9 cellular contexts compared by ENCODE assay signal in genomic region chr7:99141334-99141733, GRCh38. TPM values are rescaled to one million over a fixed set of nuclear protein-coding genes. Genes with fewer than 3 reads are reported as not detected.
A peak's percentile ranks its signal among the peaks of the same experiment; 100 is the strongest.
DNase-seq lines count a peak whose midpoint lies in the region; ATAC-seq and TF ChIP-seq lines count a peak whose summit lies in the region.
"Had no signal": no experiment of that assay in that cellular context is flagged by ENCODE, and none has a peak within 500 bp of the region (broad histone marks: within the 10 kb centered on the region; RNA-seq: fewer than 3 reads in every experiment).

No MANE protein-coding gene starts in this region.

- H3K27me3 Mint-ChIP-seq in activated T-helper 2 cell treated with anti-CD3 and anti-CD28 coated beads, Interferon-gamma antibody, Interleukin-2, Interleukin-4, amounts not matched to agents 10 μg/mL and 5 μg/mL and 100 μg/mL, durations not matched to agents 14 hours and 24 hours and 36 hours (ENCODE audit: low read depth), result no peaks in the 10 kb centered on the region

- H3K27me3 ChIP-seq in iPS-18a (ENCODE audit: control insufficient read depth, insufficient read depth, low read length) (no peaks in the 10 kb centered on the region), spleen (replicated peaks in 1 of 7) (no peaks in the 10 kb centered on the region)

- ATAC-seq in HG03095 (IDR thresholded peaks at IDR 0.05; ENCODE audit: unreplicated experiment), result no peak

- H3K36me3 ChIP-seq in iPS-18a (ENCODE audit: control insufficient read depth, low read depth, low read length) (no peaks in the 10 kb centered on the region), spleen (no peaks in the 10 kb centered on the region)

- H3K9me3 ChIP-seq in iPS-18a (ENCODE audit: control insufficient read depth, low read depth, low read length) (no peaks in the 10 kb centered on the region), spleen (no peaks in the 10 kb centered on the region)

- DNase-seq in HT-29 (ENCODE audit: low spot score) (peak; percentile 18), spleen (no peak), NCI-H2171 (lab: John Stamatoyannopoulos, UW) (no peak), SKM-1 (lab: John Stamatoyannopoulos, UW; ENCODE audit: unreplicated experiment) (no peak), amygdala (lab: John Stamatoyannopoulos, UW) (no peak)
- no peak for DNase-seq in activated T-helper 2 cell treated with anti-CD3 and anti-CD28 coated beads, Interferon-gamma antibody, Interleukin-2, Interleukin-4, amounts not matched to agents 10 μg/mL and 5 μg/mL and 100 μg/mL, durations not matched to agents 14 hours and 24 hours and 36 hours (ENCODE audit: low spot score)
- DNase-seq: NCI-H1417 had no signal

- H3K9ac ChIP-seq in iPS-18a (ENCODE audit: low read length), result peak overlapping the region; percentile 36

- no peaks in the 10 kb centered on the region for H3K9me3 Mint-ChIP-seq in activated T-helper 2 cell treated with anti-CD3 and anti-CD28 coated beads, Interferon-gamma antibody, Interleukin-2, Interleukin-4, amounts not matched to agents 10 μg/mL and 5 μg/mL and 100 μg/mL, durations not matched to agents 14 hours and 24 hours and 36 hours

- intact Hi-C loops in activated T-helper 2 cell treated with anti-CD3 and anti-CD28 coated beads, Interferon-gamma antibody, Interleukin-2, Interleukin-4, amounts not matched to agents 10 μg/mL and 5 μg/mL and 100 μg/mL, durations not matched to agents 14 hours and 24 hours and 36 hours (cut with micrococcal nuclease), result loop anchor here (5.0 kb wide), 1 partner anchor 186 kb away; the partner anchor contains the start of gene ARPC1A
- intact Hi-C loops in spleen (cut with DNase I; ENCODE audit: low total_unique reads), result loop anchor here (10.0 kb wide), 1 partner anchor 97 kb away; no protein-coding TSS in a partner anchor

- TF ChIP-seq CTCF in spleen (IDR thresholded peaks at IDR 0.05 in 8 of 11, conservative IDR thresholded peaks at IDR 0.05 in 3 of 11), result no peak

- peaks cover 5% of the 10 kb centered on the region for H3K36me3 Mint-ChIP-seq in activated T-helper 2 cell treated with anti-CD3 and anti-CD28 coated beads, Interferon-gamma antibody, Interleukin-2, Interleukin-4, amounts not matched to agents 10 μg/mL and 5 μg/mL and 100 μg/mL, durations not matched to agents 14 hours and 24 hours and 36 hours (ENCODE audit: low read depth)

- H3K27ac ChIP-seq in iPS-18a (ENCODE audit: low read length), result no peak overlapping the region
- H3K27ac ChIP-seq in spleen, result peak overlapping the region in 7 of 8 donors; percentile 95 to 99 (median 99)

- TF ChIP-seq POLR2A in spleen (IDR thresholded peaks at IDR 0.05), result no peak

- H3K4me3 Mint-ChIP-seq in activated T-helper 2 cell treated with anti-CD3 and anti-CD28 coated beads, Interferon-gamma antibody, Interleukin-2, Interleukin-4, amounts not matched to agents 10 μg/mL and 5 μg/mL and 100 μg/mL, durations not matched to agents 14 hours and 24 hours and 36 hours (ENCODE audit: low read depth), result peak overlapping the region; percentile 85

- WGBS in spleen, 5 donors, result 42 to 55% (median 48%) methylated on average over 3 of the region's 3 CpGs

- peak overlapping the region; percentile 64 for H3K4me3 ChIP-seq in iPS-18a (ENCODE audit: low read length)
- H3K4me3 ChIP-seq in spleen, result peak overlapping the region in 7 of 8 donors; percentile 23 to 98 (median 92)

- peaks cover 32% of the 10 kb centered on the region for H3K4me1 Mint-ChIP-seq in activated T-helper 2 cell treated with anti-CD3 and anti-CD28 coated beads, Interferon-gamma antibody, Interleukin-2, Interleukin-4, amounts not matched to agents 10 μg/mL and 5 μg/mL and 100 μg/mL, durations not matched to agents 14 hours and 24 hours and 36 hours (ENCODE audit: low read depth)

- H3K4me1 ChIP-seq in iPS-18a (ENCODE audit: control insufficient read depth, low read depth, low read length), result peaks cover 32% of the 10 kb centered on the region
- peaks cover 14 to 80% (median 59%) of the 10 kb centered on the region in 6 donors for H3K4me1 ChIP-seq in spleen

- no peak overlapping the region for H3K27ac Mint-ChIP-seq in activated T-helper 2 cell treated with anti-CD3 and anti-CD28 coated beads, Interferon-gamma antibody, Interleukin-2, Interleukin-4, amounts not matched to agents 10 μg/mL and 5 μg/mL and 100 μg/mL, durations not matched to agents 14 hours and 24 hours and 36 hours

RNA-seq across cellular contexts. Expression of gene SMURF1, which starts 2.6 kb away (rescaled TPM):
- total RNA-seq in HT-29 (2014; rRNA removed; shearing (Covaris generic)), result 27.5 and 33.5 TPM in 2 replicates
- total RNA-seq in activated T-helper 2 cell treated with anti-CD3 and anti-CD28 coated beads, Interferon-gamma antibody, Interleukin-2, Interleukin-4, amounts not matched to agents 10 μg/mL and 5 μg/mL and 100 μg/mL, durations not matched to agents 14 hours and 24 hours and 36 hours, result 12.4 and 13.5 TPM in 2 replicates
- total RNA-seq in spleen, result 10 to 100 TPM; 19.1 to 29.0 (median 25.3) TPM
- polyA plus RNA-seq in spleen, result 1 to 10 TPM; 2.5 to 4.9 (median 4.2) TPM
